ENCODE assay signal across 34 cellular contexts in the genomic region with DNA sequence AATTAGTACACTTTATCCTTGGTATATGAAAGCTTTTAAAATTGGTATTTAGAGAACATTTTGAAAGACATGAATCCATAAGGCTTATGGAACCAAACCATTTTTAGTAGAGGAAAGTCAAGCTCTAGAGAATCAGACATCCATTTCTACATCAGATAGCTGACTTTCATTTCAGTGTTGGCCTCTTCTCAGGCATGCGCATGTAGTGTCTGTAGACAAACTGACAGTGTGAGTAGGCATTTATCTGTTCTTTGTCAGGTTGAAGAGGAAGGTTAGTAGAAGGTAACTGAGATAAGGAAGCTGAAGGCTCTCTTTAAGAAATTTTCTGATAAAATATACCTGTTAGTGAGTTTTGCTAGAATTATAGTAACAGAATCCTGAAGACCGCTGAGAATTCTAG.
"Had no signal": no experiment of that assay in that cellular context is flagged by ENCODE, and none has a peak within 500 bp of the region (broad histone marks: within the 10 kb centered on the region; RNA-seq: fewer than 3 reads in every experiment).

No MANE protein-coding gene starts in this region.

- ATAC-seq: activated CD8-positive, alpha-beta T cell treated with anti-CD3 and anti-CD28 coated beads for 36 hours; activated naive CD8-positive, alpha-beta T cell treated with anti-CD3 and anti-CD28 coated beads, Interleukin-2, amount 50 U/mL, for 24 hours had no signal

- FAIRE-seq: bronchial epithelial cell, TTC549 had no signal

- H3K9me3 ChIP-seq: ascending aorta had no signal

- DNase-seq: activated B cell treated with CpG ODN at 0.5 μM for 24 hours; activated CD4-positive, alpha-beta memory T cell treated with anti-CD3 and anti-CD28 coated beads for 36 hours; activated CD4-positive, alpha-beta T cell treated with anti-CD3 and anti-CD28 coated beads for 4 hours; activated CD4-positive, alpha-beta T cell treated with anti-CD3 and anti-CD28 coated beads, Interleukin-2, amount 10 ng/mL, durations not matched to agents 24 days and 14 days; activated CD4-positive, alpha-beta T cell treated with anti-CD3 and anti-CD28 coated beads, Interleukin-2, amount 50 U/mL, for 1 hour; activated CD4-positive, alpha-beta T cell treated with anti-CD3 and anti-CD28 coated beads, Interleukin-2, amount 50 U/mL, for 4 hours; activated CD4-positive, CD25-positive, alpha-beta regulatory T cell treated with anti-CD3 and anti-CD28 coated beads, Interleukin-2, amount 50 U/mL, for 72 hours; activated CD8-positive, alpha-beta memory T cell treated with anti-CD3 and anti-CD28 coated beads, Interleukin-2, amount 50 U/mL, for 4 hours; activated CD8-positive, alpha-beta T cell treated with anti-CD3 and anti-CD28 coated beads for 36 hours; activated effector memory CD4-positive, alpha-beta T cell treated with Interleukin-2 at 50 U/mL for 16 hours; activated gamma-delta T cell; activated naive CD4-positive, alpha-beta T cell treated with anti-CD3 and anti-CD28 coated beads, Interleukin-2, amount 10 ng/mL, durations not matched to agents 7 days and 5 days; activated naive CD4-positive, alpha-beta T cell treated with Interleukin-2 at 50 U/mL for 16 hours; activated naive CD8-positive, alpha-beta T cell treated with anti-CD3 and anti-CD28 coated beads, Interleukin-2, amount 10 ng/mL, durations not matched to agents 7 days and 5 days; activated naive CD8-positive, alpha-beta T cell treated with anti-CD3 and anti-CD28 coated beads, Interleukin-2, amount 50 U/mL, for 24 hours; activated T-cell treated with anti-CD3 and anti-CD28 coated beads for 4 hours; activated T-cell treated with anti-CD3 and anti-CD28 coated beads, Interleukin-2, amount 50 U/mL, for 1 hour; activated T-cell treated with anti-CD3 and anti-CD28 coated beads, Interleukin-2, amount 50 U/mL, for 48 hours; amygdala; anterior cingulate cortex; central memory CD4-positive, alpha-beta T cell; T-helper 1 cell; T-helper 2 cell; T-helper 9 cell had no signal

- H3K4me3 Mint-ChIP-seq: activated B cell treated with CpG ODN at 0.5 μM for 24 hours; activated CD4-positive, alpha-beta memory T cell treated with anti-CD3 and anti-CD28 coated beads for 36 hours; activated CD4-positive, alpha-beta T cell treated with anti-CD3 and anti-CD28 coated beads, Interleukin-2, amount 10 ng/mL, durations not matched to agents 24 days and 14 days; activated CD8-positive, alpha-beta T cell treated with anti-CD3 and anti-CD28 coated beads for 36 hours; activated naive CD4-positive, alpha-beta T cell treated with anti-CD3 and anti-CD28 coated beads, Interleukin-2, amount 10 ng/mL, durations not matched to agents 7 days and 5 days; activated naive CD4-positive, alpha-beta T cell treated with anti-CD3 and anti-CD28 coated beads, Interleukin-2, amount 50 U/mL, for 24 hours; activated naive CD8-positive, alpha-beta T cell; activated naive CD8-positive, alpha-beta T cell treated with anti-CD3 and anti-CD28 coated beads, Interleukin-2, amount 10 ng/mL, durations not matched to agents 7 days and 5 days; activated naive CD8-positive, alpha-beta T cell treated with anti-CD3 and anti-CD28 coated beads, Interleukin-2, amount 50 U/mL, for 24 hours; brain; T-helper 1 cell treated with Interleukin-12 subunit alpha and Interleukin-12 subunit beta and Interleukin-4 antibody, amounts not matched to agents 30 μg/mL and 1 μg/mL, for 36 hours; T-helper 2 cell treated with Interferon-gamma antibody and Interleukin-4, amounts not matched to agents 5 μg/mL and 100 μg/mL, for 36 hours had no signal

- H3K36me3 Mint-ChIP-seq: activated CD4-positive, alpha-beta memory T cell treated with anti-CD3 and anti-CD28 coated beads for 36 hours; activated naive CD4-positive, alpha-beta T cell treated with anti-CD3 and anti-CD28 coated beads, Interleukin-2, amount 10 ng/mL, durations not matched to agents 7 days and 5 days; activated naive CD8-positive, alpha-beta T cell treated with anti-CD3 and anti-CD28 coated beads, Interleukin-2, amount 10 ng/mL, durations not matched to agents 7 days and 5 days; brain had no signal

- H3K27ac ChIP-seq: ascending aorta, VCaP had no signal

- H3K4me3 ChIP-seq: ascending aorta had no signal

- H3K27me3 Mint-ChIP-seq: activated B cell treated with CpG ODN at 0.5 μM for 24 hours; activated CD4-positive, alpha-beta memory T cell treated with anti-CD3 and anti-CD28 coated beads for 36 hours; activated CD4-positive, alpha-beta T cell treated with anti-CD3 and anti-CD28 coated beads, Interleukin-2, amount 10 ng/mL, durations not matched to agents 24 days and 14 days; activated CD8-positive, alpha-beta T cell treated with anti-CD3 and anti-CD28 coated beads for 36 hours; activated naive CD4-positive, alpha-beta T cell treated with anti-CD3 and anti-CD28 coated beads, Interleukin-2, amount 10 ng/mL, durations not matched to agents 7 days and 5 days; activated naive CD4-positive, alpha-beta T cell treated with anti-CD3 and anti-CD28 coated beads, Interleukin-2, amount 50 U/mL, for 24 hours; activated naive CD8-positive, alpha-beta T cell; activated naive CD8-positive, alpha-beta T cell treated with anti-CD3 and anti-CD28 coated beads, Interleukin-2, amount 10 ng/mL, durations not matched to agents 7 days and 5 days; activated naive CD8-positive, alpha-beta T cell treated with anti-CD3 and anti-CD28 coated beads, Interleukin-2, amount 50 U/mL, for 24 hours had no signal

- H3K36me3 ChIP-seq: ascending aorta had no signal

- H3K4me1 Mint-ChIP-seq: activated CD4-positive, alpha-beta T cell treated with anti-CD3 and anti-CD28 coated beads, Interleukin-2, amount 10 ng/mL, durations not matched to agents 24 days and 14 days; activated naive CD4-positive, alpha-beta T cell treated with anti-CD3 and anti-CD28 coated beads, Interleukin-2, amount 10 ng/mL, durations not matched to agents 7 days and 5 days; activated naive CD4-positive, alpha-beta T cell treated with anti-CD3 and anti-CD28 coated beads, Interleukin-2, amount 50 U/mL, for 24 hours; activated naive CD8-positive, alpha-beta T cell treated with anti-CD3 and anti-CD28 coated beads, Interleukin-2, amount 10 ng/mL, durations not matched to agents 7 days and 5 days; brain had no signal

- H3K9me3 Mint-ChIP-seq: activated B cell treated with CpG ODN at 0.5 μM for 24 hours; activated CD4-positive, alpha-beta memory T cell treated with anti-CD3 and anti-CD28 coated beads for 36 hours; activated CD4-positive, alpha-beta T cell treated with anti-CD3 and anti-CD28 coated beads, Interleukin-2, amount 10 ng/mL, durations not matched to agents 24 days and 14 days; activated CD8-positive, alpha-beta T cell treated with anti-CD3 and anti-CD28 coated beads for 36 hours; activated naive CD4-positive, alpha-beta T cell treated with anti-CD3 and anti-CD28 coated beads, Interleukin-2, amount 10 ng/mL, durations not matched to agents 7 days and 5 days; activated naive CD4-positive, alpha-beta T cell treated with anti-CD3 and anti-CD28 coated beads, Interleukin-2, amount 50 U/mL, for 24 hours; activated naive CD8-positive, alpha-beta T cell treated with anti-CD3 and anti-CD28 coated beads, Interleukin-2, amount 50 U/mL, for 24 hours; activated T-helper 2 cell treated with anti-CD3 and anti-CD28 coated beads, Interferon-gamma antibody, Interleukin-2, Interleukin-4, amounts not matched to agents 10 μg/mL and 5 μg/mL and 100 μg/mL, durations not matched to agents 14 hours and 24 hours and 36 hours; brain; T-helper 1 cell treated with Interleukin-12 subunit alpha and Interleukin-12 subunit beta and Interleukin-4 antibody, amounts not matched to agents 30 μg/mL and 1 μg/mL, for 36 hours; T-helper 2 cell treated with Interferon-gamma antibody and Interleukin-4, amounts not matched to agents 5 μg/mL and 100 μg/mL, for 36 hours had no signal

- H3K27me3 ChIP-seq: ascending aorta had no signal
